Comparison of ENCODE assay signal across 23 cellular contexts in genomic region chr19:14021474-14021873, GRCh38. TPM values are rescaled to one million over a fixed set of nuclear protein-coding genes. Genes with fewer than 3 reads are reported as not detected.
DNase-seq lines count a peak whose midpoint lies in the region; ATAC-seq, FAIRE-seq and TF ChIP-seq lines count a peak whose summit lies in the region.
"Had no signal": no experiment of that assay in that cellular context is flagged by ENCODE, and none has a peak within 500 bp of the region (broad histone marks: within the 10 kb centered on the region; RNA-seq: fewer than 3 reads in every experiment).

No MANE protein-coding gene starts in this region.

- peaks cover 0 to 5% (median 0%) of the 10 kb centered on the region in 3 donors for H3K27me3 Mint-ChIP-seq in immature natural killer cell (ENCODE audit: low read depth in 3 of 3)
- H3K27me3 Mint-ChIP-seq in naive thymus-derived CD4-positive, alpha-beta T cell, result no peaks in the 10 kb centered on the region

- no peaks in the 10 kb centered on the region for H3K9me3 ChIP-seq in lower lobe of right lung
- H3K9me3 ChIP-seq in naive thymus-derived CD4-positive, alpha-beta T cell (ENCODE audit: control insufficient read depth in 2 of 3, low read length in 3 of 3), result no peaks in the 10 kb centered on the region
- H3K9me3 ChIP-seq: heart left ventricle, Peyer's patch, uterus had no signal

- H3K27ac Mint-ChIP-seq in immature natural killer cell, result no peak overlapping the region
- peak overlapping the region in 1 of 9 donors; percentile 38 for H3K27ac Mint-ChIP-seq in naive thymus-derived CD4-positive, alpha-beta T cell

- no peaks in the 10 kb centered on the region for H3K36me3 ChIP-seq in lower lobe of right lung
- no peaks in the 10 kb centered on the region for H3K36me3 ChIP-seq in naive thymus-derived CD4-positive, alpha-beta T cell (ENCODE audit: control insufficient read depth in 2 of 3, insufficient read depth in 3 of 3, low read length in 3 of 3)
- H3K36me3 ChIP-seq: heart left ventricle, Peyer's patch, uterus had no signal

- POLR2A ChIA-PET in naive thymus-derived CD4-positive, alpha-beta T cell (lab: Charles Lee), result interaction anchor here (0.6 to 1.9 kb wide), 4 partner anchors 10 to 417 kb away, joined by 3 to 15 read pairs (median 4); partner anchors contain the start of gene IL27RA

- intact Hi-C loops in lower lobe of right lung (cut with DNase I), result no loop called here
- intact Hi-C loops in naive thymus-derived CD4-positive, alpha-beta T cell (cut with micrococcal nuclease), result no loop called here

- CTCF ChIA-PET in naive thymus-derived CD4-positive, alpha-beta T cell (lab: Charles Lee), result no interaction called here

- no peaks in the 10 kb centered on the region for H3K9me3 Mint-ChIP-seq in immature natural killer cell
- no peaks in the 10 kb centered on the region for H3K9me3 Mint-ChIP-seq in naive thymus-derived CD4-positive, alpha-beta T cell
- H3K9me3 Mint-ChIP-seq: CD4-positive, CD25-positive, alpha-beta regulatory T cell had no signal

- FAIRE-seq in GM19239 (lab: Jason Lieb, UNC), result peak; percentile 42
- FAIRE-seq: islet of Langerhans had no signal

- no peak for ATAC-seq in lower lobe of right lung
- ATAC-seq in naive thymus-derived CD4-positive, alpha-beta T cell, result no peak
- ATAC-seq: heart left ventricle, right cardiac atrium had no signal

- H3K4me3 Mint-ChIP-seq in immature natural killer cell, result no peak overlapping the region
- no peak overlapping the region for H3K4me3 Mint-ChIP-seq in naive thymus-derived CD4-positive, alpha-beta T cell
- H3K4me3 Mint-ChIP-seq: CD4-positive, CD25-positive, alpha-beta regulatory T cell had no signal

- peaks cover 24% of the 10 kb centered on the region for H3K4me1 ChIP-seq in lower lobe of right lung
- H3K4me1 ChIP-seq in naive thymus-derived CD4-positive, alpha-beta T cell (ENCODE audit: control insufficient read depth in 2 of 2, insufficient read depth in 2 of 2, low read length in 2 of 2), result no peaks in the 10 kb centered on the region
- H3K4me1 ChIP-seq: uterus had no signal

- no peak for TF ChIP-seq CTCF in lower lobe of right lung (IDR thresholded peaks at IDR 0.05)

- H3K4me1 Mint-ChIP-seq in immature natural killer cell, result peaks cover 1 to 5% of the 10 kb centered on the region in 2 donors
- peaks cover 4 to 19% (median 12%) of the 10 kb centered on the region in 7 donors for H3K4me1 Mint-ChIP-seq in naive thymus-derived CD4-positive, alpha-beta T cell

- H3K36me3 Mint-ChIP-seq in immature natural killer cell, result no peaks in the 10 kb centered on the region
- no peaks in the 10 kb centered on the region for H3K36me3 Mint-ChIP-seq in naive thymus-derived CD4-positive, alpha-beta T cell
- H3K36me3 Mint-ChIP-seq: CD4-positive, CD25-positive, alpha-beta regulatory T cell had no signal

- H3K27ac ChIP-seq in lower lobe of right lung, result no peak overlapping the region
- no peak overlapping the region for H3K27ac ChIP-seq in naive thymus-derived CD4-positive, alpha-beta T cell (ENCODE audit: low read depth, low read length)
- H3K27ac ChIP-seq: GM23248, Peyer's patch, uterus had no signal

- no peaks in the 10 kb centered on the region for H3K27me3 ChIP-seq in lower lobe of right lung (ENCODE audit: low read depth)
- no peaks in the 10 kb centered on the region for H3K27me3 ChIP-seq in naive thymus-derived CD4-positive, alpha-beta T cell (ENCODE audit: control insufficient read depth in 2 of 2, insufficient read depth in 2 of 2, low read length in 2 of 2)
- H3K27me3 ChIP-seq: heart left ventricle, Peyer's patch, uterus had no signal

- DNase-seq in NCI-H2196 (lab: John Stamatoyannopoulos, UW; ENCODE audit: unreplicated experiment), result peak; percentile 16
- no peak for DNase-seq in NCI-H2196 treated with DMSO at 0.1 percent for 48 hours (lab: John Stamatoyannopoulos, UW; ENCODE audit: unreplicated experiment)
- no peak for DNase-seq in GM19239 (ENCODE audit: insufficient read length, low spot score)
- DNase-seq in OCI-M1 (lab: John Stamatoyannopoulos, UW), result peak; percentile 60
- DNase-seq in lower lobe of right lung, result peak; percentile 35
- no peak for DNase-seq in immature natural killer cell
- no peak for DNase-seq in hippocampal formation (lab: John Stamatoyannopoulos, UW)
- DNase-seq in naive thymus-derived CD4-positive, alpha-beta T cell, result no peak
- DNase-seq: activated CD4-positive, alpha-beta T cell treated with anti-CD3 and anti-CD28 coated beads for 1 hour; activated T-cell treated with anti-CD3 and anti-CD28 coated beads, Interleukin-2, amount 50 U/mL, for 1 hour; CD4-positive, CD25-positive, alpha-beta regulatory T cell; EL; GM23248; heart left ventricle; NCI-H187 treated with DMSO at 0.1 percent for 48 hours; NCI-H526; Peyer's patch; uterus had no signal

- H3K4me3 ChIP-seq in lower lobe of right lung, result no peak overlapping the region
- H3K4me3 ChIP-seq in naive thymus-derived CD4-positive, alpha-beta T cell (ENCODE audit: low read length), result no peak overlapping the region
- H3K4me3 ChIP-seq: GM23248, heart left ventricle, Peyer's patch, uterus had no signal

RNA-seq across cellular contexts. Expression of gene RLN3, which starts 6.5 kb away (rescaled TPM):
- not detected for total RNA-seq in lower lobe of right lung
- polyA plus RNA-seq in immature natural killer cell, result not detected
- total RNA-seq in naive thymus-derived CD4-positive, alpha-beta T cell, result not detected
- not detected for polyA plus RNA-seq in naive thymus-derived CD4-positive, alpha-beta T cell
- total RNA-seq: A172; CD4-positive, CD25-positive, alpha-beta regulatory T cell; GM23248; heart left ventricle; LHCN-M2; mesenteric fat pad; Peyer's patch; right cardiac atrium; uterus had no signal
- polyA plus RNA-seq: GM23248, heart left ventricle, right cardiac atrium had no signal

RNA-seq across cellular contexts. Expression of gene IL27RA, which starts 10.1 kb away (rescaled TPM):
- 20.4 TPM for total RNA-seq in lower lobe of right lung
- polyA plus RNA-seq in immature natural killer cell, result 10 to 100 TPM; 58.6 to 86.4 (median 69.9) TPM
- total RNA-seq in naive thymus-derived CD4-positive, alpha-beta T cell, result 100 to 1,000 TPM in 1 of 5 experiments, 10 to 100 TPM in 4; 32.1 to 118 (median 83.2) TPM
- 100 to 1,000 TPM in 1 of 2 donors, 10 to 100 TPM in 1; 76.4 to 120 TPM for polyA plus RNA-seq in naive thymus-derived CD4-positive, alpha-beta T cell

RNA-seq across cellular contexts. Expression of gene RFX1, which starts 15.4 kb away (rescaled TPM):
- total RNA-seq in lower lobe of right lung, result 17.8 TPM
- 1 to 10 TPM in 1 of 3 donors, under 1 TPM in 2; 0.21 to 1.5 (median 0.66) TPM for polyA plus RNA-seq in immature natural killer cell
- total RNA-seq in naive thymus-derived CD4-positive, alpha-beta T cell, result 10 to 100 TPM; 15.7 to 23.5 (median 20.5) TPM
- 1 to 10 TPM; 1.0 TPM for polyA plus RNA-seq in naive thymus-derived CD4-positive, alpha-beta T cell

RNA-seq across cellular contexts. Expression of gene PALM3, which starts 40.4 kb away (rescaled TPM):
- 7.7 TPM for total RNA-seq in lower lobe of right lung
- not detected for polyA plus RNA-seq in immature natural killer cell
- total RNA-seq in naive thymus-derived CD4-positive, alpha-beta T cell, result under 1 TPM in 1 of 5 experiments, not detected in 4; 0.22 TPM
- polyA plus RNA-seq in naive thymus-derived CD4-positive, alpha-beta T cell, result not detected
- total RNA-seq: CD4-positive, CD25-positive, alpha-beta regulatory T cell; GM23248; mesenteric fat pad had no signal
- polyA plus RNA-seq: CD4-positive, CD25-positive, alpha-beta regulatory T cell had no signal

RNA-seq across cellular contexts. Expression of gene MISP3, which starts 51.1 kb away (rescaled TPM):
- 7.1 TPM for total RNA-seq in lower lobe of right lung
- polyA plus RNA-seq in immature natural killer cell, result 1 to 10 TPM in 2 of 3 donors, under 1 TPM in 1; 0.62 to 2.9 (median 2.1) TPM
- total RNA-seq in naive thymus-derived CD4-positive, alpha-beta T cell, result 1 to 10 TPM in 2 of 5 experiments, under 1 TPM in 3; 0.58 to 1.9 (median 0.91) TPM
- under 1 TPM; 0.18 to 0.19 TPM for polyA plus RNA-seq in naive thymus-derived CD4-positive, alpha-beta T cell

Comparison
In these comparisons a context has a peak if more than half of its experiments do, and no peak if none do; other contexts are left out.
1. DNase-seq: peak in NCI-H2196 (single experiment), OCI-M1 (single experiment) and lower lobe of right lung (single experiment); none in NCI-H2196 treated with DMSO at 0.1 percent for 48 hours (single experiment), GM19239 (single experiment), immature natural killer cell (0 of 3), hippocampal formation (0 of 2) and naive thymus-derived CD4-positive, alpha-beta T cell (0 of 9).